Comparison of ENCODE assay signal across 20 cellular contexts in the genomic region with DNA sequence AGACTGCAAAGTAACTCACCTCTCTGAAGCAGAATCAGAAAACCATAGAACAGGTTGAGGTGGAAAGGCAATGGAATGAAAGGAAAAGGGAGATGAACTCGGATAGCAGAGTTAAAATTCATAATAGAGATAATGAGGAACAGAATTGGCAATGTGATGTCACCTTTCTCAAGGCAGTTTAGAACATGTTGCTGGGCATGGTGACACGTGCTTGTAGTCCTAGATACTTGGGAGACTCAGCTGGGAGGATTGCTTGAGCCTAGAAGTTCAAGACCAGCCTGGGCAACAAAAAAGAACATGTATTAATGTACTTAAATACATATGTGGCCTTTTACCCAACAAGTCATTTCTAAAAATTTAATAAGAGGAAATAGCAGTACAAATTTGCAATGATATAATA.
"Had no signal": no experiment of that assay in that cellular context is flagged by ENCODE, and none has a peak within 500 bp of the region (broad histone marks: within the 10 kb centered on the region; RNA-seq: fewer than 3 reads in every experiment).

No MANE protein-coding gene starts in this region.

- H3K4me1 ChIP-seq: gastrocnemius medialis, pancreas, tibial artery, upper lobe of right lung, vagina had no signal

- H3K36me3 Mint-ChIP-seq: memory B cell; mesothelial cell of epicardium; naive B cell; stimulated activated effector memory CD8-positive, alpha-beta T cell treated with anti-CD3 and anti-CD28 coated beads, Interleukin-12 subunit alpha, Interleukin-12 subunit beta, amount 100 ng/mL, for 72 hours had no signal

- H3K4me3 Mint-ChIP-seq: memory B cell; mesothelial cell of epicardium; nephron; stimulated activated effector memory CD8-positive, alpha-beta T cell treated with anti-CD3 and anti-CD28 coated beads, Interleukin-12 subunit alpha, Interleukin-12 subunit beta, amount 100 ng/mL, for 72 hours; stimulated activated naive CD8-positive, alpha-beta T cell treated with anti-CD3 and anti-CD28 coated beads, Interleukin-15, Interleukin-2, amounts not matched to agents 100 ng/mL and 50 ng/mL, for 24 hours had no signal

- ATAC-seq: gastrocnemius medialis; heart right ventricle; right cardiac atrium; stimulated activated effector memory CD8-positive, alpha-beta T cell treated with anti-CD3 and anti-CD28 coated beads, Interleukin-12 subunit alpha, Interleukin-12 subunit beta, amount 100 ng/mL, for 72 hours; upper lobe of right lung had no signal

- H3K9me3 ChIP-seq: gastrocnemius medialis, heart right ventricle, pancreas, tibial artery, upper lobe of right lung, vagina had no signal

- H3K4me3 ChIP-seq: gastrocnemius medialis, heart right ventricle, pancreas, tibial artery, upper lobe of right lung, vagina had no signal

- DNase-seq: dermis blood vessel endothelial cell; gastrocnemius medialis; heart right ventricle; hypothalamus; islet precursor cell; naive B cell; occipital lobe; right cardiac atrium; stimulated activated CD4-positive, alpha-beta T cell treated with anti-CD3 and anti-CD28 coated beads, Interleukin-4, amount 100 ng/mL, for 1 hour; stimulated activated CD8-positive, alpha-beta memory T cell treated with anti-CD3 and anti-CD28 coated beads, Interleukin-4, amount 100 ng/mL, for 48 hours; tibial artery; upper lobe of right lung had no signal

- H3K27ac ChIP-seq: gastrocnemius medialis, heart right ventricle, pancreas, tibial artery, upper lobe of right lung, vagina had no signal

- H3K9me3 Mint-ChIP-seq: memory B cell; nephron; stimulated activated effector memory CD8-positive, alpha-beta T cell treated with anti-CD3 and anti-CD28 coated beads, Interleukin-12 subunit alpha, Interleukin-12 subunit beta, amount 100 ng/mL, for 72 hours had no signal

- FAIRE-seq: colon, pancreas had no signal

- H3K27ac Mint-ChIP-seq: mesothelial cell of epicardium; nephron; stimulated activated effector memory CD8-positive, alpha-beta T cell treated with anti-CD3 and anti-CD28 coated beads, Interleukin-12 subunit alpha, Interleukin-12 subunit beta, amount 100 ng/mL, for 72 hours; stimulated activated naive CD8-positive, alpha-beta T cell treated with anti-CD3 and anti-CD28 coated beads, Interleukin-15, Interleukin-2, amounts not matched to agents 100 ng/mL and 50 ng/mL, for 24 hours had no signal

- H3K36me3 ChIP-seq: gastrocnemius medialis, heart right ventricle, pancreas, tibial artery, upper lobe of right lung, vagina had no signal

- H3K27me3 ChIP-seq: gastrocnemius medialis, pancreas, upper lobe of right lung, vagina had no signal

- H3K27me3 Mint-ChIP-seq: naive B cell had no signal
